In genomic region chr15:28935316-28935715, GRCh38 we compare ENCODE assay signal across 8 cellular contexts. TPM values are rescaled to one million over a fixed set of nuclear protein-coding genes. Genes with fewer than 3 reads are reported as not detected.
DNase-seq lines count a peak whose midpoint lies in the region; ATAC-seq, FAIRE-seq and TF ChIP-seq lines count a peak whose summit lies in the region.

No MANE protein-coding gene starts in this region.

- no peak overlapping the region for H3K27ac Mint-ChIP-seq in neural progenitor cell

- peak; percentile 35 for TF ChIP-seq CTCF in neural progenitor cell (IDR thresholded peaks at IDR 0.05)

- intact Hi-C loops in right cardiac atrium (cut with DNase I) = no loop called here

- H3K9me3 ChIP-seq in neural progenitor cell (ENCODE audit: low read depth) (no peaks in the 10 kb centered on the region), right cardiac atrium (ENCODE audit: control insufficient read depth, low read length) (no peaks in the 10 kb centered on the region)

- H4K20me1 ChIP-seq in neural progenitor cell (ENCODE audit: low read depth) = peaks cover 37% of the 10 kb centered on the region

- peaks cover 18% of the 10 kb centered on the region for H3K9me3 Mint-ChIP-seq in neural progenitor cell

- 67% methylated on average over 6 of the region's 6 CpGs for WGBS in right cardiac atrium

- H3K27ac ChIP-seq in neural progenitor cell (no peak overlapping the region), right cardiac atrium (ENCODE audit: low read length) (no peak overlapping the region)

- H3K4me1 ChIP-seq in neural progenitor cell (no peaks in the 10 kb centered on the region), right cardiac atrium (ENCODE audit: control insufficient read depth, insufficient read depth, low read length) (no peaks in the 10 kb centered on the region)

- no peak overlapping the region for H2AFZ ChIP-seq in neural progenitor cell (replicated peaks)

- H3K27me3 ChIP-seq in neural progenitor cell = no peaks in the 10 kb centered on the region
- H3K27me3 ChIP-seq in right cardiac atrium (ENCODE audit: control insufficient read depth, insufficient read depth) = no peaks in the 10 kb centered on the region

- no peak for TF ChIP-seq POLR2A in GM12892 (IDR thresholded peaks at IDR 0.05; ENCODE audit: low read depth, low read length)

- ATAC-seq in right cardiac atrium = no peak

- H3K36me3 Mint-ChIP-seq in neural progenitor cell = peaks cover 30% of the 10 kb centered on the region

- DNase-seq in EL (peak; percentile 7), NAMALWA (ENCODE audit: low spot score) (peak; percentile 53), neural progenitor cell (ENCODE audit: low spot score) (no peak), retina (no peak), T-helper 9 cell (no peak), GM12892 (ENCODE audit: insufficient read length) (no peak), right cardiac atrium (no peak)
- peak; percentile 46 for DNase-seq in activated gamma-delta T cell treated with anti-CD3 and anti-CD28 coated beads, Interleukin-2, amount 50 U/mL, for 16 hours (ENCODE audit: low read depth)

- peaks cover 3% of the 10 kb centered on the region for H3K27me3 Mint-ChIP-seq in neural progenitor cell (ENCODE audit: insufficient read depth, low read depth)

- no peak overlapping the region for H3K4me3 Mint-ChIP-seq in neural progenitor cell

- H3F3A ChIP-seq in neural progenitor cell (ENCODE audit: low read depth) = no peaks in the 10 kb centered on the region

- no peaks in the 10 kb centered on the region for H3K36me3 ChIP-seq in neural progenitor cell

- peaks cover 7% of the 10 kb centered on the region for H3K79me2 ChIP-seq in neural progenitor cell (ENCODE audit: low read depth)

- no peak for FAIRE-seq in GM12892 (lab: Jason Lieb, UNC)

- H3K4me2 ChIP-seq in neural progenitor cell = no peak overlapping the region

- no peak overlapping the region for H3K4me3 ChIP-seq in neural progenitor cell
- H3K4me3 ChIP-seq in right cardiac atrium (ENCODE audit: low read length) = no peak overlapping the region

- H3K9ac ChIP-seq in neural progenitor cell = no peak overlapping the region

- peaks cover 31% of the 10 kb centered on the region for H3K4me1 Mint-ChIP-seq in neural progenitor cell

RNA-seq across cellular contexts. Expression of gene APBA2, which starts 49.5 kb away (rescaled TPM):
- total RNA-seq in neural progenitor cell (ENCODE audit: low replicate concordance) (35.8 and 70.4 TPM in 2 replicates), right cardiac atrium (under 1 TPM; 0.17 to 0.95 (median 0.50) TPM)
- polyA plus RNA-seq in GM12892 (2012; ENCODE audit: missing spikeins) = not detected
- polyA plus RNA-seq in right cardiac atrium = 0.38 TPM

Comparison
In these comparisons a context has a peak if more than half of its experiments do, and no peak if none do; other contexts are left out.
1. DNase-seq: peak in EL (single experiment), NAMALWA (single experiment) and activated gamma-delta T cell treated with anti-CD3 and anti-CD28 coated beads, Interleukin-2, amount 50 U/mL, for 16 hours (single experiment); none in neural progenitor cell (single experiment), retina (single experiment), T-helper 9 cell (single experiment), GM12892 (single experiment) and right cardiac atrium (0 of 3).
2. RNA of gene APBA2, which starts 49.5 kb away (total RNA-seq): 35.8 to 70.4 TPM in neural progenitor cell; 0.17 to 0.95 TPM in right cardiac atrium; every median in the first group is over 10 times any median in the second.